Comparison of ENCODE assay signal across 8 cellular contexts in genomic region chr20:2688041-2688591, GRCh38. TPM values are rescaled to one million over a fixed set of nuclear protein-coding genes. Genes with fewer than 3 reads are reported as not detected.
DNase-seq lines count a peak whose midpoint lies in the region; ATAC-seq and TF ChIP-seq lines count a peak whose summit lies in the region.

No MANE protein-coding gene starts in this region.

- peak; percentile 73 for TF ChIP-seq CTCF in C4-2B (conservative IDR thresholded peaks at IDR 0.05)
- TF ChIP-seq CTCF in adrenal gland (IDR thresholded peaks at IDR 0.05) = peak; percentile 11 to 61 (median 53)

- peaks cover 0 to 3% of the 10 kb centered on the region in 2 donors for H3K4me1 ChIP-seq in adrenal gland (replicated peaks in 1 of 2)

- ATAC-seq in GM18870 (IDR thresholded peaks at IDR 0.05; ENCODE audit: unreplicated experiment) = no peak

- H3K4me3 ChIP-seq in adrenal gland = no peak overlapping the region

- TF ChIP-seq POLR2A in adrenal gland (IDR thresholded peaks at IDR 0.05) = no peak

- H3K27ac ChIP-seq in C4-2B (no peak overlapping the region), adrenal gland (no peak overlapping the region)

- H3K36me3 ChIP-seq in adrenal gland (replicated peaks in 1 of 2) = no peaks in the 10 kb centered on the region

- H3K27me3 ChIP-seq in adrenal gland = peaks cover 4% of the 10 kb centered on the region

- 27 to 41% (median 32%) methylated on average over 18 of the region's 18 CpGs for WGBS in adrenal gland, 4 donors

- H3K9me3 ChIP-seq in adrenal gland (replicated peaks in 1 of 3) = no peaks in the 10 kb centered on the region

- intact Hi-C loops in adrenal gland (cut with DNase I) = no loop called here

- DNase-seq in HT1080 (ENCODE audit: low read depth) = peak; percentile 57
- peak; percentile 36 to 88 (median 59) for DNase-seq in T-helper 2 cell
- DNase-seq in adrenal gland = peak in 4 of 7 donors; percentile 46 to 72 (median 61)
- peak; percentile 52 for DNase-seq in inferior parietal cortex (ENCODE audit: extremely low spot score)
- peak; percentile 73 for DNase-seq in stimulated activated CD4-positive, alpha-beta T cell treated with anti-CD3 and anti-CD28 coated beads, Interleukin-4, amount 100 ng/mL, for 1 hour
- DNase-seq in dedifferentiated amniotic fluid mesenchymal stem cell (ENCODE audit: extremely low spot score) = no peak

RNA-seq across cellular contexts. Expression of gene EBF4, which starts 4.5 kb away (rescaled TPM):
- total RNA-seq in HT1080 (2014; rRNA removed; shearing (Covaris generic)) = not detected in 2 replicates
- 0.12 TPM in 1 of 2 replicates, not detected in the other for polyA plus RNA-seq in HT1080 (2015; cell fraction: cytosol; rRNA removed)
- polyA plus RNA-seq in HT1080 (2015; cell fraction: nucleus; rRNA removed) = 0.16 TPM in 1 of 2 replicates, not detected in the other
- total RNA-seq in adrenal gland = 10 to 100 TPM in 4 of 8 donors, 1 to 10 TPM in 4; 2.8 to 13.3 (median 10.2) TPM
- 10 to 100 TPM in 2 of 3 donors, 1 to 10 TPM in 1; 1.6 to 29.7 (median 14.1) TPM for polyA plus RNA-seq in adrenal gland

RNA-seq across cellular contexts. Expression of gene IDH3B, which starts 24.1 kb away (rescaled TPM):
- 187 and 197 TPM in 2 replicates for total RNA-seq in HT1080 (2014; rRNA removed; shearing (Covaris generic))
- polyA plus RNA-seq in HT1080 (2015; cell fraction: cytosol; rRNA removed) = 112 and 114 TPM in 2 replicates
- polyA plus RNA-seq in HT1080 (2015; cell fraction: nucleus; rRNA removed) = 264 and 271 TPM in 2 replicates
- total RNA-seq in adrenal gland = 100 to 1,000 TPM in 6 of 8 donors, 10 to 100 TPM in 2; 79.0 to 220 (median 111) TPM
- 100 to 1,000 TPM; 101 to 113 (median 104) TPM for polyA plus RNA-seq in adrenal gland

RNA-seq across cellular contexts. Expression of gene NOP56, which starts 35.7 kb away (rescaled TPM):
- 493 and 581 TPM in 2 replicates for total RNA-seq in HT1080 (2014; rRNA removed; shearing (Covaris generic))
- 83.3 and 102 TPM in 2 replicates for polyA plus RNA-seq in HT1080 (2015; cell fraction: cytosol; rRNA removed)
- polyA plus RNA-seq in HT1080 (2015; cell fraction: nucleus; rRNA removed) = 408 and 456 TPM in 2 replicates
- total RNA-seq in adrenal gland = 100 to 1,000 TPM in 1 of 8 donors, 10 to 100 TPM in 7; 52.5 to 116 (median 72.9) TPM
- polyA plus RNA-seq in adrenal gland = 100 to 1,000 TPM; 126 to 181 (median 166) TPM
